ENCODE assay signal across 22 cellular contexts in the genomic region with DNA sequence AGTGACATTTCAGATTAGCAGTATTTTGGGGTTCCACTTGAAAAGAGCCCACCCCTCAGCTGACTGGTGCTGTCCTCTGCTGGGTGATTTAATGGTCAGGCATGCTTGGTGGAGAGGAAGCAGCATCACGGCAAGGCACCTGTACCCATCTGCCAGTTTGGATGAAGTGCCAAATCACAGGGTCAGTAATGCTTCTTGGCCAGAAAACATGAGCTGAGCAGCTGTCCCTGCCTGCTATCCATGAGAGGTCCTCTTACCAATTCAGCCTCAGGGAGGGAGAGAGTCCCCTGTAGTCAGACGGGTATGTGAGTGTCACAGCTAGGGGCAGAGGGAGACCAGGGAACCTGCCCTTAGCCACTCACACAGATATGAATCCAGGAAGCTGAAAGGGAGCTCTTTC.
"Had no signal": no experiment of that assay in that cellular context is flagged by ENCODE, and none has a peak within 500 bp of the region (broad histone marks: within the 10 kb centered on the region; RNA-seq: fewer than 3 reads in every experiment).

No MANE protein-coding gene starts in this region.

- H3K36me3 Mint-ChIP-seq: activated naive CD4-positive, alpha-beta T cell treated with anti-CD3 and anti-CD28 coated beads, Interleukin-2, amount 10 ng/mL, durations not matched to agents 7 days and 5 days; naive B cell had no signal

- H3K4me3 ChIP-seq: heart left ventricle, ovary, thoracic aorta, upper lobe of left lung had no signal

- H3K27ac Mint-ChIP-seq: activated CD8-positive, alpha-beta T cell treated with anti-CD3 and anti-CD28 coated beads for 36 hours; activated naive CD4-positive, alpha-beta T cell treated with anti-CD3 and anti-CD28 coated beads, Interleukin-2, amount 10 ng/mL, durations not matched to agents 7 days and 5 days; activated naive CD8-positive, alpha-beta T cell treated with anti-CD3 and anti-CD28 coated beads, Interleukin-2, amount 50 U/mL, for 24 hours; naive B cell; stimulated activated naive B cell treated with anti-CD40 and anti-IgM and Interleukin-4, amounts not matched to agents 10 μg/mL and 1 μg/mL and 100 μg/mL, for 72 hours had no signal

- H3K36me3 ChIP-seq: brain microvascular endothelial cell, heart left ventricle, left ventricle myocardium inferior, ovary, thoracic aorta, upper lobe of left lung had no signal

- H3K27me3 ChIP-seq: ovary, upper lobe of left lung had no signal

- H3K4me3 Mint-ChIP-seq: activated CD8-positive, alpha-beta T cell treated with anti-CD3 and anti-CD28 coated beads for 36 hours; activated naive CD4-positive, alpha-beta T cell treated with anti-CD3 and anti-CD28 coated beads, Interleukin-2, amount 10 ng/mL, durations not matched to agents 7 days and 5 days; activated naive CD8-positive, alpha-beta T cell treated with anti-CD3 and anti-CD28 coated beads, Interleukin-2, amount 50 U/mL, for 24 hours; central memory CD8-positive, alpha-beta T cell; naive B cell; neural crest cell; stimulated activated naive B cell treated with anti-CD40 and anti-IgM and Interleukin-4, amounts not matched to agents 10 μg/mL and 1 μg/mL and 100 μg/mL, for 72 hours had no signal

- DNase-seq: activated CD4-positive, alpha-beta T cell treated with anti-CD3 and anti-CD28 coated beads for 48 hours; activated CD4-positive, CD25-positive, alpha-beta regulatory T cell; activated CD8-positive, alpha-beta T cell treated with anti-CD3 and anti-CD28 coated beads for 36 hours; activated naive CD4-positive, alpha-beta T cell treated with anti-CD3 and anti-CD28 coated beads, Interleukin-2, amount 10 ng/mL, durations not matched to agents 7 days and 5 days; activated naive CD8-positive, alpha-beta T cell treated with anti-CD3 and anti-CD28 coated beads, Interleukin-2, amount 50 U/mL, for 24 hours; activated T-cell treated with anti-CD3 and anti-CD28 coated beads, Interleukin-2, amount 50 U/mL, for 1 hour; anterior cingulate cortex; brain microvascular endothelial cell; effector CD4-positive, alpha-beta T cell; heart left ventricle; left ventricle myocardium inferior; mammary epithelial cell; naive B cell; ovary; stimulated activated CD4-positive, alpha-beta T cell treated with anti-CD3 and anti-CD28 coated beads, Interleukin-4, amount 100 ng/mL, for 24 hours; stimulated activated naive B cell treated with anti-CD40 and anti-IgM and Interleukin-4, amounts not matched to agents 10 μg/mL and 1 μg/mL and 100 μg/mL, for 72 hours; T1000 had no signal

- H3K9me3 ChIP-seq: heart left ventricle, left ventricle myocardium inferior, ovary, thoracic aorta, upper lobe of left lung had no signal

- ATAC-seq: activated CD8-positive, alpha-beta T cell treated with anti-CD3 and anti-CD28 coated beads for 36 hours; activated naive CD8-positive, alpha-beta T cell treated with anti-CD3 and anti-CD28 coated beads, Interleukin-2, amount 50 U/mL, for 24 hours; sciatic nerve; stimulated activated naive B cell treated with anti-CD40 and anti-IgM and Interleukin-4, amounts not matched to agents 10 μg/mL and 1 μg/mL and 100 μg/mL, for 72 hours had no signal

- H3K27ac ChIP-seq: brain microvascular endothelial cell, ovary, thoracic aorta, upper lobe of left lung had no signal

- H3K9me3 Mint-ChIP-seq: activated CD8-positive, alpha-beta T cell treated with anti-CD3 and anti-CD28 coated beads for 36 hours; activated naive CD4-positive, alpha-beta T cell treated with anti-CD3 and anti-CD28 coated beads, Interleukin-2, amount 10 ng/mL, durations not matched to agents 7 days and 5 days; activated naive CD8-positive, alpha-beta T cell treated with anti-CD3 and anti-CD28 coated beads, Interleukin-2, amount 50 U/mL, for 24 hours; central memory CD8-positive, alpha-beta T cell; naive B cell; neural crest cell had no signal

- H3K4me1 Mint-ChIP-seq: activated naive CD4-positive, alpha-beta T cell treated with anti-CD3 and anti-CD28 coated beads, Interleukin-2, amount 10 ng/mL, durations not matched to agents 7 days and 5 days; activated naive CD8-positive, alpha-beta T cell treated with anti-CD3 and anti-CD28 coated beads, Interleukin-2, amount 50 U/mL, for 24 hours; central memory CD8-positive, alpha-beta T cell had no signal
